In genomic region chr10:24251547-24251946, GRCh38 we compare ENCODE assay signal across 19 cellular contexts. TPM values are rescaled to one million over a fixed set of nuclear protein-coding genes. Genes with fewer than 3 reads are reported as not detected.
DNase-seq lines count a peak whose midpoint lies in the region; FAIRE-seq and TF ChIP-seq lines count a peak whose summit lies in the region.
"Had no signal": no experiment of that assay in that cellular context is flagged by ENCODE, and none has a peak within 500 bp of the region (broad histone marks: within the 10 kb centered on the region; RNA-seq: fewer than 3 reads in every experiment).

No MANE protein-coding gene starts in this region.

- no peaks in the 10 kb centered on the region for H3K36me3 ChIP-seq in bronchial epithelial cell (ENCODE audit: control insufficient read depth, insufficient read depth, low read length)
- no peaks in the 10 kb centered on the region for H3K36me3 ChIP-seq in smooth muscle cell (ENCODE audit: low read depth)
- H3K36me3 ChIP-seq in spleen: no peaks in the 10 kb centered on the region
- H3K36me3 ChIP-seq: esophagus muscularis mucosa, right lobe of liver had no signal

- H3K4me3 ChIP-seq in bronchial epithelial cell (ENCODE audit: low read depth, low read length) (no peak overlapping the region), smooth muscle cell (no peak overlapping the region), spleen (no peak overlapping the region)
- H3K4me3 ChIP-seq: esophagus muscularis mucosa, right lobe of liver had no signal

- no peak for FAIRE-seq in bronchial epithelial cell (lab: Jason Lieb, UNC)

- no peak overlapping the region for H2BK5ac ChIP-seq in H9 (ENCODE audit: insufficient read length, low read length)

- H3K79me2 ChIP-seq in H9 (ENCODE audit: insufficient read depth, low read length): 0 out of 2 replicates have a peak, but pooled peaks cover 1% of the 10 kb centered on the region
- peaks cover under 1% of the 10 kb centered on the region for H3K79me2 ChIP-seq in smooth muscle cell (ENCODE audit: low read depth)

- intact Hi-C loops in spleen (cut with DNase I; ENCODE audit: low total_unique reads): no loop called here

- H2BK15ac ChIP-seq in H9 (ENCODE audit: low read depth, low read length): no peak overlapping the region

- H3T11ph ChIP-seq in H9 (ENCODE audit: low read length): no peak overlapping the region

- H3F3A ChIP-seq in smooth muscle cell (ENCODE audit: low read depth): peaks cover 15% of the 10 kb centered on the region

- DNase-seq in H9: no peak
- peak; percentile 70 for DNase-seq in bronchial epithelial cell (ENCODE audit: low read depth)
- peak; percentile 54 for DNase-seq in left kidney (ENCODE audit: low read depth, low spot score)
- DNase-seq in smooth muscle cell (lab: John Stamatoyannopoulos, UW; ENCODE audit: unreplicated experiment): no peak
- DNase-seq in NCI-H128 (lab: John Stamatoyannopoulos, UW; ENCODE audit: unreplicated experiment): no peak
- no peak for DNase-seq in spleen
- no peak for DNase-seq in osteocyte (ENCODE audit: extremely low spot score, unreplicated experiment)
- DNase-seq: activated CD4-positive, alpha-beta T cell treated with anti-CD3 and anti-CD28 coated beads for 1 hour; activated CD8-positive, alpha-beta memory T cell treated with anti-CD3 and anti-CD28 coated beads, Interleukin-2, amount 10 ng/mL, durations not matched to agents 7 days and 5 days; HCEC 1CT; KBM-7; NCI-H2081; NCI-H526 treated with DMSO at 0.1 percent for 48 hours; right lobe of liver; stimulated activated naive CD4-positive, alpha-beta T cell treated with Interleukin-2 at 50 U/mL for 16 hours; T-helper 9 cell had no signal

- H3K4me2 ChIP-seq in H9 (ENCODE audit: insufficient read depth, insufficient read length, low read length) (no peak overlapping the region), smooth muscle cell (no peak overlapping the region)

- H3K36me3 Mint-ChIP-seq in H9 (ENCODE audit: insufficient read depth in 1 of 3, low read depth in 3 of 3) (no peaks in the 10 kb centered on the region), osteocyte (ENCODE audit: unreplicated experiment) (no peaks in the 10 kb centered on the region)
- H3K36me3 Mint-ChIP-seq: activated CD8-positive, alpha-beta memory T cell treated with anti-CD3 and anti-CD28 coated beads, Interleukin-2, amount 10 ng/mL, durations not matched to agents 7 days and 5 days had no signal

- no peaks in the 10 kb centered on the region for H3K27me3 Mint-ChIP-seq in H9 (ENCODE audit: low read depth)
- no peaks in the 10 kb centered on the region for H3K27me3 Mint-ChIP-seq in osteocyte (ENCODE audit: unreplicated experiment)
- H3K27me3 Mint-ChIP-seq: activated CD8-positive, alpha-beta memory T cell treated with anti-CD3 and anti-CD28 coated beads, Interleukin-2, amount 10 ng/mL, durations not matched to agents 7 days and 5 days had no signal

- no peak overlapping the region for H3K56ac ChIP-seq in H9 (ENCODE audit: insufficient read length, low read depth, low read length)

- H3K9ac ChIP-seq in H9 (ENCODE audit: extremely low read depth, insufficient read length, low read length) (no peak overlapping the region), smooth muscle cell (ENCODE audit: low read depth) (no peak overlapping the region)

- H3K9me3 Mint-ChIP-seq in H9 (no peaks in the 10 kb centered on the region), osteocyte (ENCODE audit: unreplicated experiment) (no peaks in the 10 kb centered on the region)
- H3K9me3 Mint-ChIP-seq: activated T-helper 17 cell treated with anti-CD3 and anti-CD28 coated beads, Interleukin-2, amount 50 U/mL, for 72 hours had no signal

- peaks cover 9% of the 10 kb centered on the region; the same call in 1 of the 2 replicates for H3K4me1 ChIP-seq in H9 (ENCODE audit: insufficient read depth, low read length)
- H3K4me1 ChIP-seq in smooth muscle cell (ENCODE audit: low read depth): peaks cover 20% of the 10 kb centered on the region
- no peaks in the 10 kb centered on the region for H3K4me1 ChIP-seq in spleen
- H3K4me1 ChIP-seq: right lobe of liver had no signal

- H3K27ac Mint-ChIP-seq in H9 (peak overlapping the region in 2 of 3 experiments; percentile 22 to 84; a peak in 4 of 7 replicates), osteocyte (ENCODE audit: unreplicated experiment) (no peak overlapping the region)
- H3K27ac Mint-ChIP-seq: activated CD8-positive, alpha-beta memory T cell treated with anti-CD3 and anti-CD28 coated beads, Interleukin-2, amount 10 ng/mL, durations not matched to agents 7 days and 5 days; activated T-helper 17 cell treated with anti-CD3 and anti-CD28 coated beads, Interleukin-2, amount 50 U/mL, for 72 hours had no signal

- no peak overlapping the region for H3K18ac ChIP-seq in H9 (ENCODE audit: insufficient read length, low read depth, low read length)

- H4K20me1 ChIP-seq in H9 (ENCODE audit: control insufficient read depth, insufficient read depth, insufficient read length): no peaks in the 10 kb centered on the region
- H4K20me1 ChIP-seq in smooth muscle cell (ENCODE audit: low read depth): no peaks in the 10 kb centered on the region

- H2BK20ac ChIP-seq in H9 (ENCODE audit: low read depth, low read length, poor library complexity, severe bottlenecking): no peak overlapping the region

- H3K9me3 ChIP-seq in H9 (ENCODE audit: control insufficient read depth, low read depth, low read length) (no peaks in the 10 kb centered on the region), smooth muscle cell (replicated peaks; ENCODE audit: low read depth) (no peaks in the 10 kb centered on the region), spleen (no peaks in the 10 kb centered on the region)
- H3K9me3 ChIP-seq: esophagus muscularis mucosa, right lobe of liver had no signal

- H4K5ac ChIP-seq in H9 (ENCODE audit: insufficient read length, low read depth, low read length): no peak overlapping the region

- no peak overlapping the region for H3K4me3 Mint-ChIP-seq in H9
- no peak overlapping the region for H3K4me3 Mint-ChIP-seq in osteocyte (ENCODE audit: unreplicated experiment)
- H3K4me3 Mint-ChIP-seq: activated CD8-positive, alpha-beta memory T cell treated with anti-CD3 and anti-CD28 coated beads, Interleukin-2, amount 10 ng/mL, durations not matched to agents 7 days and 5 days; activated T-helper 17 cell treated with anti-CD3 and anti-CD28 coated beads, Interleukin-2, amount 50 U/mL, for 72 hours had no signal

- H2BK120ac ChIP-seq in H9 (ENCODE audit: low read depth, low read length, poor library complexity, severe bottlenecking): no peak overlapping the region

- no peak overlapping the region for H4K91ac ChIP-seq in H9 (ENCODE audit: insufficient read length, low read depth, low read length)

- no peak overlapping the region for H3K4ac ChIP-seq in H9 (ENCODE audit: low read depth, low read length)

- TF ChIP-seq POLR2A in spleen (IDR thresholded peaks at IDR 0.05): no peak

- TF ChIP-seq CTCF in H9 (conservative IDR thresholded peaks at IDR 0.05): no peak
- no peak for TF ChIP-seq CTCF in bronchial epithelial cell (IDR thresholded peaks at IDR 0.05; ENCODE audit: insufficient read depth, low read length, severe bottlenecking)
- TF ChIP-seq CTCF in smooth muscle cell (IDR thresholded peaks at IDR 0.05; ENCODE audit: borderline replicate concordance, insufficient read depth, poor library complexity, severe bottlenecking): no peak
- no peak for TF ChIP-seq CTCF in spleen (IDR thresholded peaks at IDR 0.05 in 8 of 11, conservative IDR thresholded peaks at IDR 0.05 in 3 of 11)
- no peak for TF ChIP-seq CTCF in osteocyte (IDR thresholded peaks at IDR 0.05)

- no peaks in the 10 kb centered on the region for H3K23me2 ChIP-seq in H9 (ENCODE audit: insufficient read length, low read depth, low read length, poor library complexity, severe bottlenecking)

- no peak overlapping the region for H3K14ac ChIP-seq in H9 (ENCODE audit: insufficient read depth, low read length)

- no peaks in the 10 kb centered on the region for H3K79me1 ChIP-seq in H9 (ENCODE audit: insufficient read depth, low read depth, low read length, poor library complexity, severe bottlenecking)

- H4K8ac ChIP-seq in H9 (replicated peaks; ENCODE audit: insufficient read length, low read depth, low read length): no peak overlapping the region

- no peaks in the 10 kb centered on the region for H3K27me3 ChIP-seq in H9 (ENCODE audit: insufficient read depth, low read length)
- H3K27me3 ChIP-seq in bronchial epithelial cell (ENCODE audit: control insufficient read depth, insufficient read depth, low read length): no peaks in the 10 kb centered on the region
- H3K27me3 ChIP-seq in smooth muscle cell (ENCODE audit: low read depth): no peaks in the 10 kb centered on the region
- no peaks in the 10 kb centered on the region for H3K27me3 ChIP-seq in spleen (replicated peaks in 1 of 7)
- H3K27me3 ChIP-seq: esophagus muscularis mucosa, right lobe of liver had no signal

- H3K4me1 Mint-ChIP-seq in H9: peaks cover 51 to 62% of the 10 kb centered on the region in 2 experiments
- H3K4me1 Mint-ChIP-seq in osteocyte (ENCODE audit: unreplicated experiment): no peaks in the 10 kb centered on the region
- H3K4me1 Mint-ChIP-seq: activated CD8-positive, alpha-beta memory T cell treated with anti-CD3 and anti-CD28 coated beads, Interleukin-2, amount 10 ng/mL, durations not matched to agents 7 days and 5 days; activated T-helper 17 cell treated with anti-CD3 and anti-CD28 coated beads, Interleukin-2, amount 50 U/mL, for 72 hours had no signal

- H2BK12ac ChIP-seq in H9 (ENCODE audit: insufficient read length, low read depth, low read length): no peak overlapping the region

- no peak overlapping the region for H2AK5ac ChIP-seq in H9 (ENCODE audit: insufficient read length, low read length)

- H2AFZ ChIP-seq in H9 (ENCODE audit: low read length): no peak overlapping the region
- no peak overlapping the region for H2AFZ ChIP-seq in smooth muscle cell (ENCODE audit: low read depth)

- no CpG with 5 or more reads among the region's 2 CpGs for WGBS in H9 (ENCODE audit: extremely low coverage, insufficient read length, low lambda C conversion rate)
- 75% methylated on average over 2 of the region's 2 CpGs for WGBS in smooth muscle cell (ENCODE audit: low lambda C conversion rate)
- 60 to 77% (median 71%) methylated on average over 2 of the region's 2 CpGs for WGBS in spleen, 5 donors

- no peak overlapping the region for H3K23ac ChIP-seq in H9 (ENCODE audit: insufficient read length, low read depth, low read length)

- H3K27ac ChIP-seq in H9 (ENCODE audit: insufficient read length, low read depth, low read length) (no peak overlapping the region), smooth muscle cell (ENCODE audit: low read depth) (peak overlapping the region; percentile 33), spleen (no peak overlapping the region)
- H3K27ac ChIP-seq: esophagus muscularis mucosa, right lobe of liver had no signal

RNA-seq across cellular contexts. Expression of gene KIAA1217, which starts 42.6 kb away (rescaled TPM):
- 17.2 and 18.6 TPM in 2 replicates for total RNA-seq in H9 (2021)
- 3.4 and 4.9 TPM in 2 replicates for total RNA-seq in bronchial epithelial cell
- total RNA-seq in smooth muscle cell: 52.3 and 68.8 TPM in 2 replicates
- 43.3 and 69.4 TPM in 2 replicates for polyA plus RNA-seq in smooth muscle cell
- total RNA-seq in spleen: 10 to 100 TPM; 14.8 to 40.7 (median 27.4) TPM
- polyA plus RNA-seq in spleen: 1 to 10 TPM; 2.2 to 5.2 (median 3.0) TPM
- 2.8 and 3.0 TPM in 2 replicates for total RNA-seq in osteocyte
- total RNA-seq: OCI-LY7 had no signal

Comparison
In these comparisons a context has a peak if more than half of its experiments do, and no peak if none do; other contexts are left out.
1. DNase-seq: peak in bronchial epithelial cell (single experiment) and left kidney (single experiment); none in H9 (single experiment), smooth muscle cell (single experiment), NCI-H128 (single experiment), spleen (single experiment) and osteocyte (single experiment).